8 cellular contexts compared by ENCODE assay signal in genomic region chr15:59688383-59688887, GRCh38. TPM values are rescaled to one million over a fixed set of nuclear protein-coding genes. Genes with fewer than 3 reads are reported as not detected.
A peak's percentile ranks its signal among the peaks of the same experiment; 100 is the strongest.
DNase-seq lines count a peak whose midpoint lies in the region; ATAC-seq and TF ChIP-seq lines count a peak whose summit lies in the region.

No MANE protein-coding gene starts in this region.

- H3K9me3 ChIP-seq in A673 (ENCODE audit: low read depth, low read length, poor library complexity, severe bottlenecking) = no peaks in the 10 kb centered on the region

- peaks cover 0 to 11% of the 10 kb centered on the region in 2 donors for H3K36me3 Mint-ChIP-seq in naive B cell

- TSS peak; percentile 42 for BruUV-seq in A673 (replicated peaks; lab: Mats Ljungman, UMichigan)

- no peaks in the 10 kb centered on the region for H3K27me3 Mint-ChIP-seq in naive B cell

- intact Hi-C loops in A673 (cut with micrococcal nuclease; ENCODE audit: unreplicated experiment) = no loop called here

- peak overlapping the region; percentile 96 for H3K27ac ChIP-seq in A673 (ENCODE audit: low read depth, low read length, poor library complexity, severe bottlenecking)

- no peak for TF ChIP-seq CTCF in A673 (conservative IDR thresholded peaks at IDR 0.05; ENCODE audit: low read depth, low read length)
- no peak for TF ChIP-seq CTCF in GM10248 (IDR thresholded peaks at IDR 0.05; ENCODE audit: control extremely low read depth, extremely low read depth, low read depth, missing control alignments)
- TF ChIP-seq CTCF in GM20000 (IDR thresholded peaks at IDR 0.05; ENCODE audit: extremely low read depth, missing control alignments) = no peak

- no peak for ATAC-seq in naive B cell (ENCODE audit: low read depth in 2 of 2)
- ATAC-seq in HG02938 (IDR thresholded peaks at IDR 0.05; ENCODE audit: unreplicated experiment) = no peak

- peak overlapping the region; percentile 97 to 99 (median 98) for H3K27ac Mint-ChIP-seq in naive B cell

- H3K27me3 ChIP-seq in A673 (replicated peaks; ENCODE audit: insufficient read depth, low read depth, low read length, poor library complexity) = no peaks in the 10 kb centered on the region

- H3K4me1 ChIP-seq in A673 (ENCODE audit: insufficient read depth, low read length, poor library complexity, severe bottlenecking) = peaks cover 23% of the 10 kb centered on the region

- peak; percentile 55 for DNase-seq in A673 (ENCODE audit: low spot score)
- DNase-seq in GM10248 (ENCODE audit: extremely low spot score) = peak; percentile 12
- peak; percentile 10 for DNase-seq in HuH-7 (ENCODE audit: low spot score)
- peak; percentile 12 for DNase-seq in T-helper 22 cell (ENCODE audit: low read depth)
- peak; percentile 16 for DNase-seq in epidermal melanocyte (ENCODE audit: insufficient read length, low spot score)
- DNase-seq in naive B cell = peak; percentile 25
- no peak for DNase-seq in GM20000 (ENCODE audit: low spot score)

- H3K4me1 Mint-ChIP-seq in naive B cell = peaks cover 28 to 56% (median 41%) of the 10 kb centered on the region in 3 donors

- H3K36me3 ChIP-seq in A673 (ENCODE audit: insufficient read depth, low read length, poor library complexity, severe bottlenecking) = peaks cover 12% of the 10 kb centered on the region

- POLR2A ChIA-PET in A673 (lab: Charles Lee; ENCODE audit: low non-redundant PET) (no interaction called here), GM10248 (lab: Yijun Ruan, JAX) (interaction anchor here (0.6 to 0.7 kb wide), 2 partner anchors 12 to 32 kb away, joined by 3 read pairs; no protein-coding TSS in a partner anchor)

- CTCF ChIA-PET in A673 (lab: Charles Lee) = no interaction called here
- CTCF ChIA-PET in GM10248 (lab: Yijun Ruan, JAX) = interaction anchor here (1.0 to 1.4 kb wide), 3 partner anchors 39 to 637 kb away, joined by 3 read pairs; no protein-coding TSS in a partner anchor

- H3K4me3 Mint-ChIP-seq in naive B cell = peak overlapping the region; percentile 85 to 99 (median 98)

- peak overlapping the region; percentile 92 for H3K4me3 ChIP-seq in A673 (ENCODE audit: low read depth, low read length, poor library complexity, severe bottlenecking)

- H3K9me3 Mint-ChIP-seq in naive B cell = no peaks in the 10 kb centered on the region

RNA-seq across cellular contexts. Expression of gene BNIP2, which starts 0.7 kb away (rescaled TPM):
- total RNA-seq in A673 (2021) = 58.1 and 59.3 TPM in 2 replicates
- polyA plus RNA-seq in naive B cell (ENCODE audit: low read depth in 6 of 6) = 100 to 1,000 TPM; 126 to 230 (median 137) TPM

RNA-seq across cellular contexts. Expression of gene GTF2A2, which starts 31.1 kb away (rescaled TPM):
- 209 and 230 TPM in 2 replicates for total RNA-seq in A673 (2021)
- 100 to 1,000 TPM; 115 to 206 (median 142) TPM for polyA plus RNA-seq in naive B cell (ENCODE audit: low read depth in 6 of 6)
